Comparison of ENCODE assay signal across 35 cellular contexts in the genomic region with DNA sequence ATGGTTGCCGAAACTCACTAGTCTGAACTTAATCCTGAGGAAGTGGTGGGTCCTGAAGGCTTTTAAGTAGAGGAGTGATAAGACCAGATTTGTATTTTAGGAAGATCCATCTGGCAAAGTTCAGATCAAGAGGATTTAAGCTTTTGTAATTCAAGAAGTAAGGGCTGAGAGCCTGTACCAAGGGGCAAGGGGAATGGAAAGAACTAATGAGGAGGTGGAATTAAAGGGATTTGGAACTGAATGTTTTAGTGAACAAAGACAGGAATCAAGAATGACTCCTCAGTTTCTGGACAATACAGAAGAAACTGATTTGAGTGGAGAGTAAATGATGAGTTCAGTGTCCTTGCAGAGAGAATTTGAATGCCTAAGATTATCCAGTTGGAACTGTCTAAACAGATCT.
"Had no signal": no experiment of that assay in that cellular context is flagged by ENCODE, and none has a peak within 500 bp of the region (broad histone marks: within the 10 kb centered on the region; RNA-seq: fewer than 3 reads in every experiment).

No MANE protein-coding gene starts in this region.

- H3K27ac ChIP-seq: brain microvascular endothelial cell, Peyer's patch, VCaP had no signal

- H3K27me3 ChIP-seq: brain microvascular endothelial cell, Peyer's patch had no signal

- H3K36me3 ChIP-seq: brain microvascular endothelial cell, Peyer's patch had no signal

- DNase-seq: activated B cell treated with CpG ODN at 0.5 μM for 24 hours; activated CD4-positive, alpha-beta memory T cell treated with anti-CD3 and anti-CD28 coated beads for 36 hours; activated CD4-positive, alpha-beta T cell treated with anti-CD3 and anti-CD28 coated beads for 4 hours; activated CD4-positive, alpha-beta T cell treated with anti-CD3 and anti-CD28 coated beads, Interleukin-2, amount 50 U/mL, for 1 hour; activated CD4-positive, CD25-positive, alpha-beta regulatory T cell treated with anti-CD3 and anti-CD28 coated beads, Interleukin-2, amount 50 U/mL, for 72 hours; activated CD8-positive, alpha-beta memory T cell treated with anti-CD3 and anti-CD28 coated beads, Interleukin-2, amount 50 U/mL, for 4 hours; activated effector memory CD4-positive, alpha-beta T cell treated with Interleukin-2 at 50 U/mL for 16 hours; activated naive CD4-positive, alpha-beta T cell treated with anti-CD3 and anti-CD28 coated beads, Interleukin-2, amount 10 ng/mL, durations not matched to agents 7 days and 5 days; activated naive CD8-positive, alpha-beta T cell treated with anti-CD3 and anti-CD28 coated beads, Interleukin-2, amount 50 U/mL, for 24 hours; activated T-cell treated with anti-CD3 and anti-CD28 coated beads, Interleukin-2, amount 50 U/mL, for 48 hours; amniotic stem cell; aorta; brain microvascular endothelial cell; central memory CD4-positive, alpha-beta T cell; Kasumi-1; KG1; MM.1S; NCI-H1092 treated with DMSO at 0.1 percent for 48 hours; NCI-H1417; NCI-H146; NCI-H187; NCI-H2029 treated with DMSO at 0.1 percent for 48 hours; NCI-H2107; NCI-H2171; NCI-H510A; NCI-H526 treated with DMSO at 0.1 percent for 48 hours; NCI-H774; PC-3; Peyer's patch; RPMI8226; SW 1271; T-helper 1 cell; T-helper 2 cell; T-helper 9 cell had no signal

- H3K4me1 ChIP-seq: Peyer's patch had no signal

- H3K4me3 ChIP-seq: Peyer's patch had no signal
